Comparison of ENCODE assay signal across 14 cellular contexts in the genomic region with DNA sequence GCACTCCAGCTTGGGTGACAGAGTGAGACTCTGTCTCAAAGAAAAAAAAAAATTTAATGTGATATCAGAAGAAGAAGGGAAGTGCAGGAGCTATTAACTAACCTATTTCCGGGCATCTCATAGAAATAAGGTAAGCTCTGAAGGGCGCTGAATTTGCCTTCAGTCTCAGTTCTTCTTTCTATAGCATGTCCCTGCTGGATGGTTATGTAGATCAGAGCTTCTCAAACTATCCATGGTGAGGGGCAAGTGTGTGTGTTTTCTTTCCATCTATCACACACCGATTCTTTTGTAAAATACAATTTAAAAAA.
DNase-seq lines count a peak whose midpoint lies in the region; ATAC-seq and TF ChIP-seq lines count a peak whose summit lies in the region.
"Had no signal": no experiment of that assay in that cellular context is flagged by ENCODE, and none has a peak within 500 bp of the region (broad histone marks: within the 10 kb centered on the region; RNA-seq: fewer than 3 reads in every experiment).

No MANE protein-coding gene starts in this region.

- TF ChIP-seq CTCF in brain (conservative IDR thresholded peaks at IDR 0.05), result no peak
- TF ChIP-seq CTCF in breast epithelium (IDR thresholded peaks at IDR 0.05), result no peak

- intact Hi-C loops in breast epithelium (cut with DNase I; ENCODE audit: low total_unique reads) (no loop called here), cardiac septum (cut with DNase I) (no loop called here)

- H3K4me3 ChIP-seq in breast epithelium, result no peak overlapping the region
- H3K4me3 ChIP-seq: K562, upper lobe of right lung had no signal

- H3K27me3 ChIP-seq in breast epithelium, result no peaks in the 10 kb centered on the region
- H3K27me3 ChIP-seq: upper lobe of right lung had no signal

- H3K4me1 ChIP-seq in breast epithelium, result peaks cover 0 to 4% of the 10 kb centered on the region in 2 donors

- H3K9me3 ChIP-seq in breast epithelium, result no peaks in the 10 kb centered on the region
- H3K9me3 ChIP-seq: upper lobe of right lung had no signal

- TF ChIP-seq POLR2A in breast epithelium (IDR thresholded peaks at IDR 0.05), result no peak

- H3K27me3 Mint-ChIP-seq in brain, result peaks cover 2% of the 10 kb centered on the region

- peak overlapping the region in 3 of 5 experiments; percentile 12 to 54 (median 20) for H3K4me3 Mint-ChIP-seq in brain
- H3K4me3 Mint-ChIP-seq: CD8-positive, alpha-beta T cell had no signal

- H3K36me3 Mint-ChIP-seq in brain, result peaks cover 10% of the 10 kb centered on the region
- H3K36me3 Mint-ChIP-seq: CD8-positive, alpha-beta T cell had no signal

- peak overlapping the region in 1 of 2 donors; percentile 9 for H3K27ac ChIP-seq in breast epithelium
- H3K27ac ChIP-seq: upper lobe of right lung had no signal

- H3K36me3 ChIP-seq in breast epithelium, result no peaks in the 10 kb centered on the region
- H3K36me3 ChIP-seq: upper lobe of right lung had no signal

- peak; percentile 95 for ATAC-seq in GM18867 (IDR thresholded peaks at IDR 0.05; ENCODE audit: unreplicated experiment)
- peak; percentile 94 for ATAC-seq in GM21529 (IDR thresholded peaks at IDR 0.05; ENCODE audit: unreplicated experiment)
- peak; percentile 72 for ATAC-seq in HG03108 (IDR thresholded peaks at IDR 0.05; ENCODE audit: unreplicated experiment)
- ATAC-seq: CD8-positive, alpha-beta T cell; K562; upper lobe of right lung had no signal

- peaks cover 85% of the 10 kb centered on the region for H3K4me1 Mint-ChIP-seq in brain

- no peaks in the 10 kb centered on the region for H3K9me3 Mint-ChIP-seq in brain
- H3K9me3 Mint-ChIP-seq: CD8-positive, alpha-beta T cell had no signal

- no peak for DNase-seq in breast epithelium (ENCODE audit: low spot score in 2 of 2)
- no peak for DNase-seq in cardiac septum (ENCODE audit: low spot score)
- no peak for DNase-seq in UCSD-AML1 (lab: John Stamatoyannopoulos, UW; ENCODE audit: unreplicated experiment)
- no peak for DNase-seq in NCI-H82 treated with DMSO at 0.1 percent for 48 hours (lab: John Stamatoyannopoulos, UW; ENCODE audit: unreplicated experiment)
- DNase-seq: amygdala; CD8-positive, alpha-beta T cell; erythroblast; nucleus accumbens; upper lobe of right lung had no signal

- H3K27ac Mint-ChIP-seq in brain, result peak overlapping the region in 4 of 5 experiments; percentile 72 to 87 (median 82)
